35 cellular contexts compared by ENCODE assay signal in genomic region chr3:108012304-108012703, GRCh38.
"Had no signal": no experiment of that assay in that cellular context is flagged by ENCODE, and none has a peak within 500 bp of the region (broad histone marks: within the 10 kb centered on the region; RNA-seq: fewer than 3 reads in every experiment).

No MANE protein-coding gene starts in this region.

- H3K9me3 Mint-ChIP-seq: activated B cell treated with CpG ODN at 0.5 μM for 24 hours; activated CD4-positive, alpha-beta memory T cell treated with anti-CD3 and anti-CD28 coated beads for 36 hours; activated CD8-positive, alpha-beta T cell treated with anti-CD3 and anti-CD28 coated beads for 36 hours; activated naive CD4-positive, alpha-beta T cell treated with anti-CD3 and anti-CD28 coated beads for 36 hours; activated naive CD8-positive, alpha-beta T cell treated with anti-CD3 and anti-CD28 coated beads for 36 hours; activated T-cell treated with anti-CD3 and anti-CD28 coated beads, Interleukin-2, amount 50 U/mL, for 4 hours; activated T-cell treated with anti-CD3 and anti-CD28 coated beads, Interleukin-2, amount 50 U/mL, for 72 hours; activated T-helper 1 cell treated with anti-CD3 and anti-CD28 coated beads, Interleukin-12 subunit alpha, Interleukin-12 subunit beta, Interleukin-2, Interleukin-4 antibody, amounts not matched to agents 30 ng/mL and 10 ng/mL and 1 ng/mL, durations not matched to agents 14 hours and 24 hours and 36 hours; activated T-helper 17 cell treated with anti-CD3 and anti-CD28 coated beads, Interleukin-2, amount 50 U/mL, for 72 hours; central memory CD8-positive, alpha-beta T cell; T-helper 1 cell treated with Interleukin-12 subunit alpha and Interleukin-12 subunit beta and Interleukin-4 antibody, amounts not matched to agents 30 μg/mL and 1 μg/mL, for 36 hours; T-helper 2 cell treated with Interferon-gamma antibody and Interleukin-4, amounts not matched to agents 5 μg/mL and 100 μg/mL, for 36 hours had no signal

- H3K36me3 ChIP-seq: adrenal gland, brain microvascular endothelial cell, breast epithelium had no signal

- H3K36me3 Mint-ChIP-seq: activated CD4-positive, alpha-beta memory T cell treated with anti-CD3 and anti-CD28 coated beads for 36 hours had no signal

- H3K4me3 Mint-ChIP-seq: activated B cell treated with CpG ODN at 0.5 μM for 24 hours; activated CD4-positive, alpha-beta memory T cell treated with anti-CD3 and anti-CD28 coated beads for 36 hours; activated CD4-positive, alpha-beta T cell treated with anti-CD3 and anti-CD28 coated beads, Interleukin-2, amount 10 ng/mL, durations not matched to agents 24 days and 14 days; activated CD8-positive, alpha-beta T cell treated with anti-CD3 and anti-CD28 coated beads for 36 hours; activated naive CD4-positive, alpha-beta T cell treated with anti-CD3 and anti-CD28 coated beads for 36 hours; activated naive CD8-positive, alpha-beta T cell treated with anti-CD3 and anti-CD28 coated beads for 36 hours; activated T-cell treated with anti-CD3 and anti-CD28 coated beads, Interleukin-2, amount 50 U/mL, for 4 hours; activated T-cell treated with anti-CD3 and anti-CD28 coated beads, Interleukin-2, amount 50 U/mL, for 72 hours; activated T-helper 1 cell treated with anti-CD3 and anti-CD28 coated beads, Interleukin-12 subunit alpha, Interleukin-12 subunit beta, Interleukin-2, Interleukin-4 antibody, amounts not matched to agents 30 ng/mL and 10 ng/mL and 1 ng/mL, durations not matched to agents 14 hours and 24 hours and 36 hours; activated T-helper 17 cell treated with anti-CD3 and anti-CD28 coated beads, Interleukin-2, amount 50 U/mL, for 72 hours; central memory CD8-positive, alpha-beta T cell; T-helper 1 cell treated with Interleukin-12 subunit alpha and Interleukin-12 subunit beta and Interleukin-4 antibody, amounts not matched to agents 30 μg/mL and 1 μg/mL, for 36 hours; T-helper 2 cell treated with Interferon-gamma antibody and Interleukin-4, amounts not matched to agents 5 μg/mL and 100 μg/mL, for 36 hours had no signal

- H3K4me3 ChIP-seq: adrenal gland, body of pancreas, breast epithelium had no signal

- H3K27me3 Mint-ChIP-seq: activated B cell treated with CpG ODN at 0.5 μM for 24 hours; activated T-helper 17 cell treated with anti-CD3 and anti-CD28 coated beads, Interleukin-2, amount 50 U/mL, for 72 hours had no signal

- H3K4me1 ChIP-seq: adrenal gland, body of pancreas had no signal

- H3K27ac ChIP-seq: adrenal gland, body of pancreas, brain microvascular endothelial cell, breast epithelium had no signal

- H3K27ac Mint-ChIP-seq: activated B cell treated with CpG ODN at 0.5 μM for 24 hours; activated CD4-positive, alpha-beta memory T cell treated with anti-CD3 and anti-CD28 coated beads for 36 hours; activated CD4-positive, alpha-beta T cell treated with anti-CD3 and anti-CD28 coated beads, Interleukin-2, amount 10 ng/mL, durations not matched to agents 24 days and 14 days; activated CD8-positive, alpha-beta T cell treated with anti-CD3 and anti-CD28 coated beads for 36 hours; activated naive CD4-positive, alpha-beta T cell treated with anti-CD3 and anti-CD28 coated beads for 36 hours; activated naive CD4-positive, alpha-beta T cell treated with anti-CD3 and anti-CD28 coated beads, Interleukin-2, amount 50 U/mL, for 72 hours; activated naive CD8-positive, alpha-beta T cell treated with anti-CD3 and anti-CD28 coated beads for 36 hours; activated T-cell treated with anti-CD3 and anti-CD28 coated beads, Interleukin-2, amount 50 U/mL, for 72 hours; activated T-helper 1 cell treated with anti-CD3 and anti-CD28 coated beads, Interleukin-12 subunit alpha, Interleukin-12 subunit beta, Interleukin-2, Interleukin-4 antibody, amounts not matched to agents 30 ng/mL and 10 ng/mL and 1 ng/mL, durations not matched to agents 14 hours and 24 hours and 36 hours; activated T-helper 17 cell treated with anti-CD3 and anti-CD28 coated beads, Interleukin-2, amount 50 U/mL, for 72 hours; T-helper 1 cell treated with Interleukin-12 subunit alpha and Interleukin-12 subunit beta and Interleukin-4 antibody, amounts not matched to agents 30 μg/mL and 1 μg/mL, for 36 hours; T-helper 2 cell treated with Interferon-gamma antibody and Interleukin-4, amounts not matched to agents 5 μg/mL and 100 μg/mL, for 36 hours had no signal

- DNase-seq: activated B cell treated with CpG ODN at 0.5 μM for 24 hours; activated CD4-positive, alpha-beta memory T cell treated with anti-CD3 and anti-CD28 coated beads for 36 hours; activated CD4-positive, alpha-beta T cell treated with anti-CD3 and anti-CD28 coated beads for 4 hours; activated CD4-positive, alpha-beta T cell treated with anti-CD3 and anti-CD28 coated beads, Interleukin-2, amount 10 ng/mL, durations not matched to agents 24 days and 14 days; activated CD4-positive, alpha-beta T cell treated with anti-CD3 and anti-CD28 coated beads, Interleukin-2, amount 50 U/mL, for 1 hour; activated CD4-positive, alpha-beta T cell treated with anti-CD3 and anti-CD28 coated beads, Interleukin-2, amount 50 U/mL, for 4 hours; activated CD4-positive, CD25-positive, alpha-beta regulatory T cell treated with anti-CD3 and anti-CD28 coated beads, Interleukin-2, amount 50 U/mL, for 72 hours; activated CD8-positive, alpha-beta memory T cell treated with anti-CD3 and anti-CD28 coated beads, Interleukin-2, amount 50 U/mL, for 4 hours; activated CD8-positive, alpha-beta T cell treated with anti-CD3 and anti-CD28 coated beads for 36 hours; activated effector memory CD4-positive, alpha-beta T cell treated with anti-CD3 and anti-CD28 coated beads, Interleukin-2, amount 50 U/mL, for 16 hours; activated gamma-delta T cell treated with Interleukin-2 at 50 U/mL for 16 hours; activated naive CD4-positive, alpha-beta T cell; activated naive CD4-positive, alpha-beta T cell treated with anti-CD3 and anti-CD28 coated beads for 36 hours; activated naive CD4-positive, alpha-beta T cell treated with anti-CD3 and anti-CD28 coated beads, Interleukin-2, amount 50 U/mL, for 16 hours; activated naive CD8-positive, alpha-beta T cell treated with anti-CD3 and anti-CD28 coated beads for 36 hours; activated T-cell treated with anti-CD3 and anti-CD28 coated beads for 4 hours; activated T-cell treated with anti-CD3 and anti-CD28 coated beads, Interleukin-2, amount 50 U/mL, for 1 hour; activated T-cell treated with anti-CD3 and anti-CD28 coated beads, Interleukin-2, amount 50 U/mL, for 4 hours; activated T-cell treated with anti-CD3 and anti-CD28 coated beads, Interleukin-2, amount 50 U/mL, for 72 hours; adrenal gland; amniotic stem cell; aorta; body of pancreas; brain microvascular endothelial cell; cerebellar nuclear complex; T-helper 1 cell; T-helper 2 cell; T-helper 9 cell had no signal

- H3K4me1 Mint-ChIP-seq: activated CD4-positive, alpha-beta T cell treated with anti-CD3 and anti-CD28 coated beads, Interleukin-2, amount 10 ng/mL, durations not matched to agents 24 days and 14 days; central memory CD8-positive, alpha-beta T cell had no signal

- H3K9me3 ChIP-seq: adrenal gland, body of pancreas, breast epithelium had no signal

- H3K27me3 ChIP-seq: adrenal gland, body of pancreas, brain microvascular endothelial cell, breast epithelium had no signal
